Comparison of ENCODE assay signal across 1 cellular context in the genomic region with DNA sequence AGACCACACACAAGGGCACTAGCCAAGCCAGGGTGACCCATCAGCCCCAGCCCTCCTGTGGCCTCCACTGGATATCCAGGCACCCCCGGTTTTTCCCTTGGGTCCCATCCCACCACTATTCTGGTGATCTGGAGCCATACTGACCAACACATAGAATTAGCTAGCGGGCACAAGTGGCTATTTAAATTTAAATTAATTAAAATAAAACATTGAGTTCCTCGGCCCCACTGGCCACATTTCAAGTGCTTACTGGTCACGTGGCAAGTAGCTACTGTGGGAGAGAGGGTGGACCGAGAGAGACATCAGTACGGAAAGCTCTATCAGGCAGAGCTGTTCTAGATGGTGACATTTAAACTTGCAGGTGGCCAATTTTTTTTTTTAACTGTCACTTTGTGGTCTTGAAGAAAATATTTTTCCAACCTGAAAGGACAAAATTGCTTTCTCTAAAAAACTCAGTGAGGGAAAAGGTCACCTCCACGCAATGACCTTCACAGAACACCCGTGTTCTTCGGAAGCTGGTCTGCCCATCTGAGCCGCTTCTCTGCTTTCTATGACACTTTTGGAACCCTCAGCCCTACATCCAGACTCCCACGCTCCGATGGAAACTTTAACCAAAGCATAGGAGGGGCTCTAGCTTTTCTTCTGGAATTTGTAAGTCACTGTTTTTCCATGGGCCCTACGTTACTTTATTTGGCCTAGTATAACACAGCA.
TF ChIP-seq lines count a peak whose summit lies in the region.

No MANE protein-coding gene starts in this region.

TF ChIP-seq in K562, 482 proteins besides CTCF, POLR2A, EP300 and RAD21 (continued from another document):
- TF ChIP-seq USF2 (CRISPR knock-in tag; IDR thresholded peaks at IDR 0.05), result peak; percentile 41; the same call in 1 of the 2 replicates
- TF ChIP-seq RAD51 (IDR thresholded peaks at IDR 0.05; ENCODE audit: borderline replicate concordance, low read depth), result peak; percentile 18; the same call in 1 of the 2 replicates
- no peak for TF ChIP-seq HNRNPL (IDR thresholded peaks at IDR 0.05; ENCODE audit: low read depth, low read length)
- TF ChIP-seq NUFIP1 (IDR thresholded peaks at IDR 0.05; ENCODE audit: partially characterized antibody), result no peak
- TF ChIP-seq, protein P1, sequence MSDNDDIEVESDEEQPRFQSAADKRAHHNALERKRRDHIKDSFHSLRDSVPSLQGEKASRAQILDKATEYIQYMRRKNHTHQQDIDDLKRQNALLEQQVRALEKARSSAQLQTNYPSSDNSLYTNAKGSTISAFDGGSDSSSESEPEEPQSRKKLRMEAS (CRISPR knock-in tag; IDR thresholded peaks at IDR 0.05), result no peak
- TF ChIP-seq ZNF140 (CRISPR knock-in tag; IDR thresholded peaks at IDR 0.05), result no peak
